In the genomic region with DNA sequence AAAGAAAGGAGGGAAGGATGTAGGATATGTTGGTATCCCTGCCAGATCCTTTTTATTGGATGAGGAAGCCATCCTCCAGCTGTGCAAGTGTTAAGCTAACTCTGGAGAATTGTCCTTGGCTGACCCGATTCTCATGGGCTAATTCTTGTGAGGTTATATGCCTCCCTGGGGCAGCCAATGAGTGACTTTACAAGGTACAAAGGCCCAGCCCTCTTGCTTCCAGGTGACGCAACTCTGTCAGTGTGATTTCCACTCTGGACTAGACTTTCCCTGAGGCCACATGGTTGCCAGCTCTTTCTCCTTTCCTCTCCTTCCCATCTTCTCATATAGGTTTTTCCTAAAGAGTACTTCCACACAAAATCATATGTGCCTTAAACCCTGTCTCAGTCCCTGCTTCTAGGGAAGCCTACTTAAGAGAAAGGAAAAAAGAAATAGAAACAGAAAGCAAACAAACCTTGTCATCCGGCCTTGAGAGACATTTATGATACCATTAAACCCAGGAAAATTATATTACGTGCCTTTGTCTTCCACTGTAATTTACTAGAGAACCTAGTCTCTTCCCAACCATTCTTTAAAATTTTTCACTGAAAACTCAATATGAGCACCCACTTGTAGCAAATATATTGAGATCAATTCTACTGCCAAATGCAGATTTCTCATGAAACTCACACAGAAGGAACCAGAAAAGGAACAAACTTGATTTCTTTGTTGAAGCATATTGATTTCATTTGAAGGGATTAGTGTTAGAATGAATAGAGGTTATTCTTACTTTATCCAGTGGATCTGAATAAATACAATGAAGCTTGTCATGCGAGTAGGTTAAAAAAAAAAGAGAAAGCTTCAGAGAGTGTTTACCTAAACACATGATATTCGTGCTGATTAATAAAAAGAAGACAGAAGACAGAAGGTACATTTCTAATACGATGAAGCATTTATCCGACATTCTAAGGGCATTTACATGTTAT, we compare ENCODE assay signal across 1 cellular context.
TF ChIP-seq lines count a peak whose summit lies in the region.

No MANE protein-coding gene starts in this region.

TF ChIP-seq in WTC11, 78 proteins besides CTCF, POLR2A, EP300 and RAD21 (continued from another document):
- TF ChIP-seq, protein P1, sequence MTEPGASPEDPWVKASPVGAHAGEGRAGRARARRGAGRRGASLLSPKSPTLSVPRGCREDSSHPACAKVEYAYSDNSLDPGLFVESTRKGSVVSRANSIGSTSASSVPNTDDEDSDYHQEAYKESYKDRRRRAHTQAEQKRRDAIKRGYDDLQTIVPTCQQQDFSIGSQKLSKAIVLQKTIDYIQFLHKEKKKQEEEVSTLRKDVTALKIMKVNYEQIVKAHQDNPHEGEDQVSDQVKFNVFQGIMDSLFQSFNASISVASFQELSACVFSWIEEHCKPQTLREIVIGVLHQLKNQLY (CRISPR knock-in tag; IDR thresholded peaks at IDR 0.05) = no peak
- TF ChIP-seq NFYB (CRISPR knock-in tag; conservative IDR thresholded peaks at IDR 0.05; ENCODE audit: low read depth) (no peak), CREM (CRISPR knock-in tag; IDR thresholded peaks at IDR 0.05) (no peak)
